ENCODE assay signal across 8 cellular contexts in genomic region chr5:60945760-60946253, GRCh38. TPM values are rescaled to one million over a fixed set of nuclear protein-coding genes. Genes with fewer than 3 reads are reported as not detected.
A peak's percentile ranks its signal among the peaks of the same experiment; 100 is the strongest.
DNase-seq lines count a peak whose midpoint lies in the region; ATAC-seq, FAIRE-seq and TF ChIP-seq lines count a peak whose summit lies in the region.

No MANE protein-coding gene starts in this region.

- no peaks in the 10 kb centered on the region for H3K36me3 ChIP-seq in bronchial epithelial cell (ENCODE audit: control insufficient read depth, insufficient read depth, low read length)
- no peaks in the 10 kb centered on the region for H3K36me3 ChIP-seq in kidney epithelial cell (ENCODE audit: control insufficient read depth, insufficient read depth, low read length)

- H3K27me3 ChIP-seq in bronchial epithelial cell (ENCODE audit: control insufficient read depth, insufficient read depth, low read length) (no peaks in the 10 kb centered on the region), kidney epithelial cell (ENCODE audit: control insufficient read depth, insufficient read depth, low read length) (no peaks in the 10 kb centered on the region)

- ATAC-seq in GM18502 (IDR thresholded peaks at IDR 0.05; ENCODE audit: poor library complexity, unreplicated experiment) (peak; percentile 34), HG02938 (IDR thresholded peaks at IDR 0.05; ENCODE audit: unreplicated experiment) (peak; percentile 27)

- no peak for TF ChIP-seq CTCF in AG09309 (IDR thresholded peaks at IDR 0.05; ENCODE audit: control insufficient read depth, insufficient read depth, low read depth, low read length, missing control alignments)
- no peak for TF ChIP-seq CTCF in bronchial epithelial cell (IDR thresholded peaks at IDR 0.05; ENCODE audit: insufficient read depth, low read length, severe bottlenecking)
- TF ChIP-seq CTCF in kidney epithelial cell (IDR thresholded peaks at IDR 0.05; ENCODE audit: insufficient read depth, low read length, poor library complexity, severe bottlenecking) = no peak

- FAIRE-seq in bronchial epithelial cell (lab: Jason Lieb, UNC) = peak; percentile 82

- H3K4me3 ChIP-seq in AG09309 (ENCODE audit: control insufficient read depth, low read depth, low read length) = peak overlapping the region; percentile 74
- H3K4me3 ChIP-seq in bronchial epithelial cell (ENCODE audit: low read depth, low read length) = peak overlapping the region; percentile 79
- peak overlapping the region; percentile 92 for H3K4me3 ChIP-seq in kidney epithelial cell (ENCODE audit: low read depth, low read length)

- DNase-seq in AG09309 (ENCODE audit: low read depth) = no peak
- DNase-seq in NCI-H774 (lab: John Stamatoyannopoulos, UW) = peak; percentile 18
- DNase-seq in bronchial epithelial cell (ENCODE audit: low read depth) = peak; percentile 52
- no peak for DNase-seq in kidney epithelial cell (ENCODE audit: low read depth)
- peak; percentile 49 for DNase-seq in stimulated activated naive CD4-positive, alpha-beta T cell treated with Interleukin-2 at 50 U/mL for 16 hours (lab: John Stamatoyannopoulos, UW)
- DNase-seq in GM19238 (ENCODE audit: insufficient read length, low spot score) = no peak

RNA-seq across cellular contexts. Expression of gene NDUFAF2, which starts 0.8 kb away (rescaled TPM):
- total RNA-seq in bronchial epithelial cell (40.5 and 48.6 TPM in 2 replicates), kidney epithelial cell (41.3 and 49.0 TPM in 2 replicates)

RNA-seq across cellular contexts. Expression of gene ERCC8, which starts 0.9 kb away (rescaled TPM):
- total RNA-seq in bronchial epithelial cell (13.1 and 27.6 TPM in 2 replicates), kidney epithelial cell (29.2 and 30.4 TPM in 2 replicates)

Comparison
In these comparisons a context has a peak if more than half of its experiments do, and no peak if none do; other contexts are left out.
1. DNase-seq: peak in NCI-H774 (single experiment), bronchial epithelial cell (single experiment) and stimulated activated naive CD4-positive, alpha-beta T cell treated with Interleukin-2 at 50 U/mL for 16 hours (single experiment); none in AG09309 (single experiment), kidney epithelial cell (single experiment) and GM19238 (single experiment).
2. Peak in every context shown above with its lines, with median percentiles within 50 percentile points of each other: H3K4me3 ChIP-seq.